ENCODE assay signal across 8 cellular contexts in genomic region chr11:57325735-57326048, GRCh38. TPM values are rescaled to one million over a fixed set of nuclear protein-coding genes. Genes with fewer than 3 reads are reported as not detected.
DNase-seq lines count a peak whose midpoint lies in the region; ATAC-seq, FAIRE-seq and TF ChIP-seq lines count a peak whose summit lies in the region.

No MANE protein-coding gene starts in this region.

- H3K27ac ChIP-seq in HepG2 (ENCODE audit: extremely low read length, insufficient read depth, low read length), result peak overlapping the region; percentile 90
- peak overlapping the region; percentile 94 to 98 for H3K27ac ChIP-seq in tibial artery

- H3K4me3 ChIP-seq in HepG2 (replicated peaks in 1 of 3; ENCODE audit: insufficient read depth in 1 of 3, low read depth in 2 of 3, low read length in 3 of 3) (peak overlapping the region; percentile 63 to 81 (median 76)), tibial artery (peak overlapping the region; percentile 81 to 92)

- H3K4me1 Mint-ChIP-seq in CD14-positive monocyte, result peaks cover 24% of the 10 kb centered on the region
- H3K4me1 Mint-ChIP-seq in brain, result peaks cover 60% of the 10 kb centered on the region

- H3K36me3 ChIP-seq in HepG2 (replicated peaks in 1 of 2; ENCODE audit: control insufficient read depth in 1 of 2, insufficient read depth in 2 of 2, low read length in 2 of 2) (peaks cover 15 to 48% of the 10 kb centered on the region in 2 experiments; a peak in 4 of 5 replicates), tibial artery (peaks cover 35 to 47% (median 44%) of the 10 kb centered on the region in 3 donors)

- no peak for DNase-seq in CD14-positive monocyte (ENCODE audit: low spot score)
- DNase-seq in HT-29 (ENCODE audit: low spot score), result peak; percentile 71
- DNase-seq in HepG2 (ENCODE audit: low spot score), result no peak
- peak; percentile 78 to 85 for DNase-seq in tibial artery

- BruUV-seq in HepG2 (replicated peaks; lab: Mats Ljungman, UMichigan), result no TSS peak

- peaks cover 9% of the 10 kb centered on the region; the same call in 1 of the 2 replicates for H4K20me1 ChIP-seq in HepG2 (ENCODE audit: insufficient read depth, low read length)

- H3K27me3 ChIP-seq in HepG2 (ENCODE audit: control insufficient read depth in 1 of 2, insufficient read depth in 2 of 2, low read length in 2 of 2) (no peaks in the 10 kb centered on the region; a peak in 1 of 5 replicates), tibial artery (no peaks in the 10 kb centered on the region)

- peaks cover 0 to 5% (median 1%) of the 10 kb centered on the region in 3 donors for H3K27me3 Mint-ChIP-seq in CD14-positive monocyte (ENCODE audit: low read depth in 3 of 3)
- H3K27me3 Mint-ChIP-seq in brain, result peaks cover 12% of the 10 kb centered on the region

- peaks cover 48% of the 10 kb centered on the region for H3K4me1 ChIP-seq in HepG2 (ENCODE audit: insufficient read depth, low read length)
- peaks cover 4 to 42% (median 33%) of the 10 kb centered on the region in 4 donors for H3K4me1 ChIP-seq in tibial artery

- peaks cover 12% of the 10 kb centered on the region for H3K79me2 ChIP-seq in HepG2 (ENCODE audit: insufficient read depth, low read length)

- H3K27ac Mint-ChIP-seq in CD14-positive monocyte, result peak overlapping the region; percentile 90 to 95 (median 95)
- H3K27ac Mint-ChIP-seq in brain, result peak overlapping the region; percentile 97 to 100 (median 98)

- in situ Hi-C loops in HepG2 (cut with HindIII; ENCODE audit: extremely low pct_ligation_motif_present, low pct_unique_long_range_greater_than_20kb), result no loop called here

- H3K9ac ChIP-seq in HepG2 (ENCODE audit: insufficient read depth, low read depth, low read length), result peak overlapping the region; percentile 87

- POLR2A ChIA-PET in HepG2 (lab: Yijun Ruan, JAX), result interaction anchor here (1.0 to 3.7 kb wide), 9 partner anchors 9 to 189 kb away, joined by 3 to 65 read pairs (median 5); partner anchors contain the start of gene SSRP1

- H2AFZ ChIP-seq in HepG2 (ENCODE audit: low read length), result peak overlapping the region; percentile 45

- peak overlapping the region; percentile 87 to 94 for H3K4me3 Mint-ChIP-seq in CD14-positive monocyte
- H3K4me3 Mint-ChIP-seq in brain, result peak overlapping the region; percentile 89 to 97 (median 93)

- H3K9me3 Mint-ChIP-seq in CD14-positive monocyte, result no peaks in the 10 kb centered on the region
- H3K9me3 Mint-ChIP-seq in brain, result peaks cover 0 to 4% (median 0%) of the 10 kb centered on the region in 5 experiments

- intact Hi-C loops in CD14-positive monocyte (cut with micrococcal nuclease) (no loop called here), HepG2 (cut with micrococcal nuclease; ENCODE audit: unreplicated experiment) (loop anchor here (1.0 kb wide), 2 partner anchors 10 to 14 kb away; partner anchors contain the start of gene SSRP1), tibial artery (cut with DNase I; ENCODE audit: low total_unique reads) (no loop called here)

- peak; percentile 45 for ATAC-seq in HepG2
- no peak for ATAC-seq in HG03095 (IDR thresholded peaks at IDR 0.05; ENCODE audit: unreplicated experiment)
- no peak for ATAC-seq in GM18873 (IDR thresholded peaks at IDR 0.05; ENCODE audit: low FRiP score, unreplicated experiment)
- no peak for ATAC-seq in GM19397 (IDR thresholded peaks at IDR 0.05; ENCODE audit: unreplicated experiment)

- FAIRE-seq in HepG2 (lab: Jason Lieb, UNC), result no peak

- H3K36me3 Mint-ChIP-seq in CD14-positive monocyte (peaks cover 42 to 47% of the 10 kb centered on the region in 2 donors), brain (peaks cover 59% of the 10 kb centered on the region)

- 30% methylated on average over 2 of the region's 6 CpGs for WGBS in HepG2 (ENCODE audit: low lambda C conversion rate)

- H3K9me3 ChIP-seq in HepG2 (ENCODE audit: low read length), result no peaks in the 10 kb centered on the region
- no peaks in the 10 kb centered on the region for H3K9me3 ChIP-seq in tibial artery

- TF ChIP-seq CTCF in CD14-positive monocyte (IDR thresholded peaks at IDR 0.05) (no peak), brain (conservative IDR thresholded peaks at IDR 0.05) (no peak), HepG2 (CRISPR knock-in tag; IDR thresholded peaks at IDR 0.05) (no peak), tibial artery (IDR thresholded peaks at IDR 0.05) (no peak)

- TF ChIP-seq POLR2A in HepG2 (IDR thresholded peaks at IDR 0.05; ENCODE audit: insufficient read depth in 1 of 2, low read depth in 2 of 2, low read length in 2 of 2), result no peak

- peak overlapping the region; percentile 91 for H3K4me2 ChIP-seq in HepG2 (ENCODE audit: low read depth, low read length)

- no peak for TF ChIP-seq RAD21 in HepG2 (CRISPR knock-in tag; IDR thresholded peaks at IDR 0.05)

- TF ChIP-seq EP300 in HepG2 (IDR thresholded peaks at IDR 0.05; ENCODE audit: low read depth in 2 of 2, low read length in 2 of 2) (no peak), HepG2 (CRISPR knock-in tag; IDR thresholded peaks at IDR 0.05; ENCODE audit: borderline replicate concordance) (no peak)

- CTCF ChIA-PET in HepG2 (lab: Yijun Ruan, JAX; ENCODE audit: low intra/inter-chr PET ratio, low total read pairs), result no interaction called here

RNA-seq across cellular contexts. Expression of gene TNKS1BP1, which starts 0.9 kb away (rescaled TPM):
- under 1 TPM; 0.29 to 0.50 TPM for polyA plus RNA-seq in CD14-positive monocyte
- total RNA-seq in HT-29 (2014; rRNA removed; shearing (Covaris generic)), result 113 and 129 TPM in 2 replicates
- 44.0 TPM for polyA plus RNA-seq in brain (ENCODE audit: insufficient read depth, low read depth, low replicate concordance)
- total RNA-seq in HepG2 (2016; rRNA removed; fragmentation: Illumina TruSeq; extraction: Trizol), result 12.2 and 13.7 TPM in 2 replicates
- 1.2 and 1.4 TPM in 2 replicates for total RNA-seq in HepG2 (2016; cell fraction: cytosol; rRNA removed; fragmentation: Illumina TruSeq; extraction: Trizol; ENCODE audit: low read depth)
- 9.9 and 16.7 TPM in 2 replicates for total RNA-seq in HepG2 (2016; cell fraction: insoluble cytoplasmic fraction; rRNA removed; fragmentation: Illumina TruSeq; extraction: Trizol)
- 1.9 and 3.6 TPM in 2 replicates for total RNA-seq in HepG2 (2016; cell fraction: membrane; rRNA removed; fragmentation: Illumina TruSeq; extraction: Trizol)
- 19.5 and 21.4 TPM in 2 replicates for total RNA-seq in HepG2 (2016; cell fraction: nucleus; rRNA removed; fragmentation: Illumina TruSeq; extraction: Trizol)
- 15.0 and 15.5 TPM in 2 replicates for polyA plus RNA-seq in HepG2 (2011; rRNA removed)
- 6.7 and 7.0 TPM in 2 replicates for polyA plus RNA-seq in HepG2 (2011; cell fraction: cytosol; rRNA removed)
- polyA plus RNA-seq in HepG2 (2011; cell fraction: nucleus; rRNA removed), result 64.2 and 69.6 TPM in 2 replicates
- 17.3 and 21.8 TPM in 2 replicates for polyA plus RNA-seq in HepG2 (2012)
- polyA plus RNA-seq in HepG2 (2016; cell fraction: cytosol; fragmentation: Illumina TruSeq; extraction: Trizol; ENCODE audit: low read depth), result 0.26 and 1.5 TPM in 2 replicates
- 13.8 and 16.2 TPM in 2 replicates for polyA plus RNA-seq in HepG2 (2016; cell fraction: insoluble cytoplasmic fraction; fragmentation: Illumina TruSeq; extraction: Trizol; ENCODE audit: low read depth)
- 2.1 and 3.5 TPM in 2 replicates for polyA plus RNA-seq in HepG2 (2016; cell fraction: membrane; fragmentation: Illumina TruSeq; extraction: Trizol; ENCODE audit: low read depth)
- 46.6 and 51.1 TPM in 2 replicates for polyA plus RNA-seq in HepG2 (2016; cell fraction: nucleus; fragmentation: Illumina TruSeq; extraction: Trizol; ENCODE audit: insufficient read depth, low read depth)
- polyA minus RNA-seq in HepG2 (2011; rRNA and poly(A)+ RNA removed; ENCODE audit: low replicate concordance), result 33.6 and 51.4 TPM in 2 replicates
- 7.7 and 9.8 TPM in 2 replicates for polyA minus RNA-seq in HepG2 (2011; cell fraction: cytosol; rRNA and poly(A)+ RNA removed)
- 22.8 and 23.6 TPM in 2 replicates for polyA minus RNA-seq in HepG2 (2011; cell fraction: nucleus; rRNA and poly(A)+ RNA removed)

RNA-seq across cellular contexts. Expression of gene SSRP1, which starts 10.0 kb away (rescaled TPM):
- polyA plus RNA-seq in CD14-positive monocyte (10 to 100 TPM in 1 of 2 donors, 1 to 10 TPM in 1; 9.8 to 14.7 TPM), brain (ENCODE audit: insufficient read depth, low read depth, low replicate concordance) (226 TPM), HepG2 (2011; rRNA removed) (86.4 and 93.6 TPM in 2 replicates)
- total RNA-seq in HT-29 (2014; rRNA removed; shearing (Covaris generic)), result 181 and 210 TPM in 2 replicates
- 129 and 175 TPM in 2 replicates for total RNA-seq in HepG2 (2016; rRNA removed; fragmentation: Illumina TruSeq; extraction: Trizol)
- 39.5 and 48.1 TPM in 2 replicates for total RNA-seq in HepG2 (2016; cell fraction: cytosol; rRNA removed; fragmentation: Illumina TruSeq; extraction: Trizol; ENCODE audit: low read depth)
- 132 and 160 TPM in 2 replicates for total RNA-seq in HepG2 (2016; cell fraction: insoluble cytoplasmic fraction; rRNA removed; fragmentation: Illumina TruSeq; extraction: Trizol)
- 80.0 and 85.8 TPM in 2 replicates for total RNA-seq in HepG2 (2016; cell fraction: membrane; rRNA removed; fragmentation: Illumina TruSeq; extraction: Trizol)
- 62.2 and 67.3 TPM in 2 replicates for total RNA-seq in HepG2 (2016; cell fraction: nucleus; rRNA removed; fragmentation: Illumina TruSeq; extraction: Trizol)
- 92.2 and 107 TPM in 2 replicates for polyA plus RNA-seq in HepG2 (2011; cell fraction: cytosol; rRNA removed)
- polyA plus RNA-seq in HepG2 (2011; cell fraction: nucleus; rRNA removed), result 43.4 and 45.7 TPM in 2 replicates
- polyA plus RNA-seq in HepG2 (2012), result 66.6 and 80.8 TPM in 2 replicates
- polyA plus RNA-seq in HepG2 (2016; cell fraction: cytosol; fragmentation: Illumina TruSeq; extraction: Trizol; ENCODE audit: low read depth), result 42.7 and 45.8 TPM in 2 replicates
- polyA plus RNA-seq in HepG2 (2016; cell fraction: insoluble cytoplasmic fraction; fragmentation: Illumina TruSeq; extraction: Trizol; ENCODE audit: low read depth), result 210 and 213 TPM in 2 replicates
- polyA plus RNA-seq in HepG2 (2016; cell fraction: membrane; fragmentation: Illumina TruSeq; extraction: Trizol; ENCODE audit: low read depth), result 68.1 and 80.7 TPM in 2 replicates
- polyA plus RNA-seq in HepG2 (2016; cell fraction: nucleus; fragmentation: Illumina TruSeq; extraction: Trizol; ENCODE audit: insufficient read depth, low read depth), result 109 and 126 TPM in 2 replicates
- 177 and 420 TPM in 2 replicates for polyA minus RNA-seq in HepG2 (2011; rRNA and poly(A)+ RNA removed; ENCODE audit: low replicate concordance)
- 65.8 and 69.2 TPM in 2 replicates for polyA minus RNA-seq in HepG2 (2011; cell fraction: cytosol; rRNA and poly(A)+ RNA removed)
- 20.9 and 25.1 TPM in 2 replicates for polyA minus RNA-seq in HepG2 (2011; cell fraction: nucleus; rRNA and poly(A)+ RNA removed)

RNA-seq across cellular contexts. Expression of gene P2RX3, which starts 12.5 kb away (rescaled TPM):
- polyA plus RNA-seq in CD14-positive monocyte (not detected), brain (ENCODE audit: insufficient read depth, low read depth, low replicate concordance) (0.41 TPM), HepG2 (2011; rRNA removed) (0.08 and 0.20 TPM in 2 replicates)
- not detected in 2 replicates for total RNA-seq in HT-29 (2014; rRNA removed; shearing (Covaris generic))
- total RNA-seq in HepG2 (2016; rRNA removed; fragmentation: Illumina TruSeq; extraction: Trizol), result not detected in 2 replicates
- total RNA-seq in HepG2 (2016; cell fraction: cytosol; rRNA removed; fragmentation: Illumina TruSeq; extraction: Trizol; ENCODE audit: low read depth), result not detected in 2 replicates
- total RNA-seq in HepG2 (2016; cell fraction: insoluble cytoplasmic fraction; rRNA removed; fragmentation: Illumina TruSeq; extraction: Trizol), result not detected in 2 replicates
- not detected in 2 replicates for total RNA-seq in HepG2 (2016; cell fraction: membrane; rRNA removed; fragmentation: Illumina TruSeq; extraction: Trizol)
- total RNA-seq in HepG2 (2016; cell fraction: nucleus; rRNA removed; fragmentation: Illumina TruSeq; extraction: Trizol), result not detected in 2 replicates
- 0.05 and 0.13 TPM in 2 replicates for polyA plus RNA-seq in HepG2 (2011; cell fraction: cytosol; rRNA removed)
- polyA plus RNA-seq in HepG2 (2011; cell fraction: nucleus; rRNA removed), result 0.31 and 0.35 TPM in 2 replicates
- 0.13 TPM in 1 of 2 replicates, not detected in the other for polyA plus RNA-seq in HepG2 (2012)
- not detected in 2 replicates for polyA plus RNA-seq in HepG2 (2016; cell fraction: cytosol; fragmentation: Illumina TruSeq; extraction: Trizol; ENCODE audit: low read depth)
- polyA plus RNA-seq in HepG2 (2016; cell fraction: insoluble cytoplasmic fraction; fragmentation: Illumina TruSeq; extraction: Trizol; ENCODE audit: low read depth), result not detected in 2 replicates
- not detected in 2 replicates for polyA plus RNA-seq in HepG2 (2016; cell fraction: membrane; fragmentation: Illumina TruSeq; extraction: Trizol; ENCODE audit: low read depth)
- polyA plus RNA-seq in HepG2 (2016; cell fraction: nucleus; fragmentation: Illumina TruSeq; extraction: Trizol; ENCODE audit: insufficient read depth, low read depth), result not detected in 2 replicates
- 0.21 TPM in 1 of 2 replicates, not detected in the other for polyA minus RNA-seq in HepG2 (2011; rRNA and poly(A)+ RNA removed; ENCODE audit: low replicate concordance)
- not detected in 2 replicates for polyA minus RNA-seq in HepG2 (2011; cell fraction: cytosol; rRNA and poly(A)+ RNA removed)
- polyA minus RNA-seq in HepG2 (2011; cell fraction: nucleus; rRNA and poly(A)+ RNA removed), result 0.26 TPM in 1 of 2 replicates, not detected in the other

RNA-seq across cellular contexts. Expression of gene PRG3, which starts 55.3 kb away (rescaled TPM):
- polyA plus RNA-seq in CD14-positive monocyte (not detected), brain (ENCODE audit: insufficient read depth, low read depth, low replicate concordance) (not detected), HepG2 (2011; rRNA removed) (not detected in 2 replicates)
- not detected in 2 replicates for total RNA-seq in HT-29 (2014; rRNA removed; shearing (Covaris generic))
- not detected in 2 replicates for total RNA-seq in HepG2 (2016; rRNA removed; fragmentation: Illumina TruSeq; extraction: Trizol)
- not detected in 2 replicates for total RNA-seq in HepG2 (2016; cell fraction: cytosol; rRNA removed; fragmentation: Illumina TruSeq; extraction: Trizol; ENCODE audit: low read depth)
- total RNA-seq in HepG2 (2016; cell fraction: insoluble cytoplasmic fraction; rRNA removed; fragmentation: Illumina TruSeq; extraction: Trizol), result not detected in 2 replicates
- total RNA-seq in HepG2 (2016; cell fraction: membrane; rRNA removed; fragmentation: Illumina TruSeq; extraction: Trizol), result not detected in 2 replicates
- not detected in 2 replicates for total RNA-seq in HepG2 (2016; cell fraction: nucleus; rRNA removed; fragmentation: Illumina TruSeq; extraction: Trizol)
- not detected in 2 replicates for polyA plus RNA-seq in HepG2 (2011; cell fraction: cytosol; rRNA removed)
- polyA plus RNA-seq in HepG2 (2011; cell fraction: nucleus; rRNA removed), result not detected in 2 replicates
- not detected in 2 replicates for polyA plus RNA-seq in HepG2 (2012)
- not detected in 2 replicates for polyA plus RNA-seq in HepG2 (2016; cell fraction: cytosol; fragmentation: Illumina TruSeq; extraction: Trizol; ENCODE audit: low read depth)
- not detected in 2 replicates for polyA plus RNA-seq in HepG2 (2016; cell fraction: insoluble cytoplasmic fraction; fragmentation: Illumina TruSeq; extraction: Trizol; ENCODE audit: low read depth)
- polyA plus RNA-seq in HepG2 (2016; cell fraction: membrane; fragmentation: Illumina TruSeq; extraction: Trizol; ENCODE audit: low read depth), result not detected in 2 replicates
- not detected in 2 replicates for polyA plus RNA-seq in HepG2 (2016; cell fraction: nucleus; fragmentation: Illumina TruSeq; extraction: Trizol; ENCODE audit: insufficient read depth, low read depth)
- polyA minus RNA-seq in HepG2 (2011; rRNA and poly(A)+ RNA removed; ENCODE audit: low replicate concordance), result not detected in 2 replicates
- not detected in 2 replicates for polyA minus RNA-seq in HepG2 (2011; cell fraction: cytosol; rRNA and poly(A)+ RNA removed)
- polyA minus RNA-seq in HepG2 (2011; cell fraction: nucleus; rRNA and poly(A)+ RNA removed), result not detected in 2 replicates

Comparison
In these comparisons a context has a peak if more than half of its experiments do, and no peak if none do; other contexts are left out.
1. DNase-seq: peak in HT-29 (single experiment) and tibial artery (2 of 2); none in CD14-positive monocyte (single experiment) and HepG2 (single experiment).